Comparison of ENCODE assay signal across 33 cellular contexts in the genomic region with DNA sequence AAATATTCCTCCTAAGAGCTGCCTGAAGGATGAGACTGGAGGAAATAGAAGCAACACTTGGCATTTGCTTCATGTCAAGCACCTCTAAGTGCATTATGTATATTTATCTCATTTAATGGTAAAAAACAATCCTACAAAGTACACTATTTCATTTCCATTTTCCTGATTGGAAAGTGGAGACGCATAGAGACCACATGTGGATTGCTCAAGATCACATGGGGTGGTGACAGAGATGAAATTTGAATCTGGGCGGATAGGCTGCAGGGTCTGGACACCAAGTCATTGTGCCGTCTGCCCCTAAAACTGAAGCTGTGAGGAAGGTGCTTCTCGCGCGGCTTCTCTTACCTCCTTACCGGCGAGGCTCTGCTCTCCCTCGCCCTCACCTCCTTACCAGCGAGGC. TPM values are rescaled to one million over a fixed set of nuclear protein-coding genes. Genes with fewer than 3 reads are reported as not detected.
"Had no signal": no experiment of that assay in that cellular context is flagged by ENCODE, and none has a peak within 500 bp of the region (broad histone marks: within the 10 kb centered on the region; RNA-seq: fewer than 3 reads in every experiment).

No MANE protein-coding gene starts in this region.

- H3K36me3 ChIP-seq: stomach, suprapubic skin, thoracic aorta, thyroid gland, tibial artery, tibial nerve, transverse colon, upper lobe of left lung, upper lobe of right lung, uterus, vagina had no signal

- H3K27ac ChIP-seq: stomach, suprapubic skin, testis, thoracic aorta, thyroid gland, tibial artery, tibial nerve, transverse colon, upper lobe of left lung, upper lobe of right lung, uterus, vagina had no signal

- H3K9me3 Mint-ChIP-seq: stimulated activated effector memory CD8-positive, alpha-beta T cell treated with anti-CD3 and anti-CD28 coated beads, Interleukin-12 subunit alpha, Interleukin-12 subunit beta, amount 100 ng/mL, for 72 hours; stimulated activated memory B cell treated with anti-CD40 and anti-IgM and Interleukin-4, amounts not matched to agents 10 μg/mL and 1 μg/mL and 100 μg/mL, for 72 hours; stimulated activated naive B cell treated with anti-CD40 and anti-IgM and Interleukin-4, amounts not matched to agents 10 μg/mL and 1 μg/mL and 100 μg/mL, for 72 hours; stimulated activated naive CD8-positive, alpha-beta T cell treated with anti-CD3 and anti-CD28 coated beads, Interleukin-15, amount 100 ng/mL, for 72 hours; stimulated activated naive CD8-positive, alpha-beta T cell treated with anti-CD3 and anti-CD28 coated beads, Interleukin-15, Interleukin-2, amounts not matched to agents 100 ng/mL and 50 ng/mL, for 24 hours; type B pancreatic cell had no signal

- H3K4me3 ChIP-seq: stomach, suprapubic skin, testis, thoracic aorta, thyroid gland, tibial artery, tibial nerve, transverse colon, upper lobe of left lung, upper lobe of right lung, uterus, vagina had no signal

- FAIRE-seq: urothelium cell line had no signal

- H3K4me3 Mint-ChIP-seq: stimulated activated effector memory CD8-positive, alpha-beta T cell treated with anti-CD3 and anti-CD28 coated beads, Interleukin-12 subunit alpha, Interleukin-12 subunit beta, amount 100 ng/mL, for 72 hours; stimulated activated memory B cell treated with anti-CD40 and anti-IgM and Interleukin-4, amounts not matched to agents 10 μg/mL and 1 μg/mL and 100 μg/mL, for 72 hours; stimulated activated naive B cell treated with anti-CD40 and anti-IgM and Interleukin-4, amounts not matched to agents 10 μg/mL and 1 μg/mL and 100 μg/mL, for 72 hours; stimulated activated naive CD8-positive, alpha-beta T cell treated with anti-CD3 and anti-CD28 coated beads, Interleukin-15, amount 100 ng/mL, for 72 hours; stimulated activated naive CD8-positive, alpha-beta T cell treated with anti-CD3 and anti-CD28 coated beads, Interleukin-15, Interleukin-2, amounts not matched to agents 100 ng/mL and 50 ng/mL, for 24 hours; type B pancreatic cell had no signal

- H3K4me1 ChIP-seq: stomach, suprapubic skin, testis, tibial artery, tibial nerve, upper lobe of left lung, upper lobe of right lung, uterus had no signal

- H3K4me1 Mint-ChIP-seq: stimulated activated effector memory CD8-positive, alpha-beta T cell treated with anti-CD3 and anti-CD28 coated beads, Interleukin-12 subunit alpha, Interleukin-12 subunit beta, amount 100 ng/mL, for 72 hours; stimulated activated memory B cell treated with anti-CD40 and anti-IgM and Interleukin-4, amounts not matched to agents 10 μg/mL and 1 μg/mL and 100 μg/mL, for 72 hours; stimulated activated naive B cell treated with anti-CD40 and anti-IgM and Interleukin-4, amounts not matched to agents 10 μg/mL and 1 μg/mL and 100 μg/mL, for 72 hours; stimulated activated naive CD8-positive, alpha-beta T cell treated with anti-CD3 and anti-CD28 coated beads, Interleukin-15, amount 100 ng/mL, for 72 hours had no signal

- H3K27ac Mint-ChIP-seq: stimulated activated effector memory CD8-positive, alpha-beta T cell treated with anti-CD3 and anti-CD28 coated beads, Interleukin-12 subunit alpha, Interleukin-12 subunit beta, amount 100 ng/mL, for 72 hours; stimulated activated memory B cell treated with anti-CD40 and anti-IgM and Interleukin-4, amounts not matched to agents 10 μg/mL and 1 μg/mL and 100 μg/mL, for 72 hours; stimulated activated naive B cell treated with anti-CD40 and anti-IgM and Interleukin-4, amounts not matched to agents 10 μg/mL and 1 μg/mL and 100 μg/mL, for 72 hours; stimulated activated naive CD8-positive, alpha-beta T cell treated with anti-CD3 and anti-CD28 coated beads, Interleukin-15, amount 100 ng/mL, for 72 hours; stimulated activated naive CD8-positive, alpha-beta T cell treated with anti-CD3 and anti-CD28 coated beads, Interleukin-15, Interleukin-2, amounts not matched to agents 100 ng/mL and 50 ng/mL, for 24 hours; type B pancreatic cell had no signal

- H3K9me3 ChIP-seq: stomach, suprapubic skin, testis, thoracic aorta, thyroid gland, tibial artery, tibial nerve, transverse colon, upper lobe of left lung, upper lobe of right lung, uterus, vagina had no signal

- H3K36me3 Mint-ChIP-seq: stimulated activated effector memory CD8-positive, alpha-beta T cell treated with anti-CD3 and anti-CD28 coated beads, Interleukin-12 subunit alpha, Interleukin-12 subunit beta, amount 100 ng/mL, for 72 hours; stimulated activated memory B cell treated with anti-CD40 and anti-IgM and Interleukin-4, amounts not matched to agents 10 μg/mL and 1 μg/mL and 100 μg/mL, for 72 hours; stimulated activated naive B cell treated with anti-CD40 and anti-IgM and Interleukin-4, amounts not matched to agents 10 μg/mL and 1 μg/mL and 100 μg/mL, for 72 hours; type B pancreatic cell had no signal

- ATAC-seq: stimulated activated effector memory CD8-positive, alpha-beta T cell treated with anti-CD3 and anti-CD28 coated beads, Interleukin-12 subunit alpha, Interleukin-12 subunit beta, amount 100 ng/mL, for 72 hours; stimulated activated memory B cell treated with anti-CD40 and anti-IgM and Interleukin-4, amounts not matched to agents 10 μg/mL and 1 μg/mL and 100 μg/mL, for 72 hours; stimulated activated naive B cell treated with anti-CD40 and anti-IgM and Interleukin-4, amounts not matched to agents 10 μg/mL and 1 μg/mL and 100 μg/mL, for 72 hours; stimulated activated naive CD8-positive, alpha-beta T cell treated with anti-CD3 and anti-CD28 coated beads, Interleukin-15, amount 100 ng/mL, for 72 hours; upper lobe of right lung had no signal

- DNase-seq: stimulated activated CD4-positive, alpha-beta T cell treated with anti-CD3 and anti-CD28 coated beads, Interleukin-2, amount 100 ng/mL, for 48 hours; stimulated activated CD4-positive, alpha-beta T cell treated with anti-CD3 and anti-CD28 coated beads, Interleukin-4, amount 100 ng/mL, for 1 hour; stimulated activated CD4-positive, alpha-beta T cell treated with anti-CD3 and anti-CD28 coated beads, Interleukin-4, amount 100 ng/mL, for 24 hours; stimulated activated CD4-positive, alpha-beta T cell treated with anti-CD3 and anti-CD28 coated beads, Interleukin-4, amount 100 ng/mL, for 4 hours; stimulated activated CD8-positive, alpha-beta memory T cell treated with anti-CD3 and anti-CD28 coated beads, Interleukin-4, amount 100 ng/mL, for 48 hours; stimulated activated naive B cell treated with anti-CD40 and anti-IgM and Interleukin-4, amounts not matched to agents 10 μg/mL and 1 μg/mL and 100 μg/mL, for 72 hours; stimulated activated naive CD4-positive, alpha-beta T cell; stimulated activated naive CD4-positive, alpha-beta T cell treated with Interleukin-2 at 50 U/mL for 16 hours; stimulated activated naive CD8-positive, alpha-beta T cell treated with anti-CD3 and anti-CD28 coated beads, Interleukin-15, amount 100 ng/mL, for 72 hours; stimulated activated naive CD8-positive, alpha-beta T cell treated with anti-CD3 and anti-CD28 coated beads, Interleukin-15, Interleukin-2, amounts not matched to agents 100 U/mL and 50 U/mL, for 24 hours; stomach; substantia nigra; testis; thyroid gland; tibial artery; transverse colon; trophoblast cell; upper lobe of left lung; upper lobe of right lung; uterus had no signal

- H3K27me3 ChIP-seq: suprapubic skin, testis, thyroid gland, tibial artery, tibial nerve, transverse colon, upper lobe of left lung, upper lobe of right lung, uterus, vagina had no signal

- H3K27me3 Mint-ChIP-seq: type B pancreatic cell had no signal

RNA-seq across cellular contexts. Expression of a gene that starts 30.3 kb away (rescaled TPM):
- total RNA-seq: stomach, subcutaneous adipose tissue, suprapubic skin, temporal lobe, thoracic aorta, tibial nerve, transverse colon, upper lobe of left lung, upper lobe of right lung, ureter, urinary bladder, uterus, vagina had no signal
- polyA plus RNA-seq: stomach, urinary bladder had no signal
